ENCODE assay signal across 15 cellular contexts in genomic region chr9:28951945-28952344, GRCh38.
DNase-seq lines count a peak whose midpoint lies in the region; ATAC-seq, FAIRE-seq and TF ChIP-seq lines count a peak whose summit lies in the region.
"Had no signal": no experiment of that assay in that cellular context is flagged by ENCODE, and none has a peak within 500 bp of the region (broad histone marks: within the 10 kb centered on the region; RNA-seq: fewer than 3 reads in every experiment).

No MANE protein-coding gene starts in this region.

- TF ChIP-seq CTCF in epithelial cell of esophagus (IDR thresholded peaks at IDR 0.05; ENCODE audit: insufficient read depth, low read depth, low read length, missing control alignments): peak; percentile 44

- peak; percentile 46 for DNase-seq in DMS53 (lab: John Stamatoyannopoulos, UW)
- DNase-seq in H4 (ENCODE audit: low spot score): peak; percentile 1
- DNase-seq in OCI-M1 (lab: John Stamatoyannopoulos, UW): peak; percentile 45
- peak; percentile 20 for DNase-seq in epithelial cell of esophagus (ENCODE audit: low read depth)
- DNase-seq in LoVo (ENCODE audit: low spot score): no peak
- no peak for DNase-seq in urothelium cell line (ENCODE audit: low spot score)
- DNase-seq: activated CD4-positive, alpha-beta T cell treated with anti-CD3 and anti-CD28 coated beads, Interleukin-2, amount 50 U/mL, for 48 hours; C1 segment of cervical spinal cord; mammary epithelial cell; NCI-H1436; substantia nigra; T-helper 2 cell had no signal

- H3K4me3 ChIP-seq in epithelial cell of esophagus (ENCODE audit: low read length): no peak overlapping the region
- H3K4me3 ChIP-seq: HAP-1 had no signal

- no peak for ATAC-seq in HG02981 (IDR thresholded peaks at IDR 0.05; ENCODE audit: unreplicated experiment)
- no peak for ATAC-seq in GM21526 (IDR thresholded peaks at IDR 0.05; ENCODE audit: low FRiP score, unreplicated experiment)

- no peak for FAIRE-seq in urothelium cell line (lab: Jason Lieb, UNC)

Comparison
In these comparisons a context has a peak if more than half of its experiments do, and no peak if none do; other contexts are left out.
1. DNase-seq: peak in DMS53 (single experiment), H4 (single experiment), OCI-M1 (single experiment) and epithelial cell of esophagus (single experiment); none in LoVo (single experiment) and urothelium cell line (single experiment).